Comparison of ENCODE assay signal across 1 cellular context in genomic region chr1:119712342-119713038, GRCh38.
TF ChIP-seq lines count a peak whose summit lies in the region.

No MANE protein-coding gene starts in this region.

TF ChIP-seq in HepG2, 621 proteins besides CTCF, POLR2A, EP300 and RAD21 (continues in another document):
- TF ChIP-seq KLF15 (CRISPR knock-in tag; IDR thresholded peaks at IDR 0.05; ENCODE audit: borderline replicate concordance) (no peak), MAFF (IDR thresholded peaks at IDR 0.05; ENCODE audit: low read depth, low read length) (no peak), ZNF335 (CRISPR knock-in tag; IDR thresholded peaks at IDR 0.05) (no peak), HNRNPLL (IDR thresholded peaks at IDR 0.05; ENCODE audit: low read depth, low read length, poor library complexity, severe bottlenecking) (peak; percentile 11), KDM5A (IDR thresholded peaks at IDR 0.05; ENCODE audit: borderline replicate concordance, low read length) (no peak), MLX (CRISPR knock-in tag; IDR thresholded peaks at IDR 0.05) (no peak), MTERF4 (CRISPR knock-in tag; IDR thresholded peaks at IDR 0.05) (no peak), KIAA2018 (CRISPR knock-in tag; IDR thresholded peaks at IDR 0.05; ENCODE audit: borderline replicate concordance) (no peak), XRCC5 (optimal IDR thresholded peaks at IDR 0.05; ENCODE audit: low read length) (peak; percentile 7), NFKB2 (CRISPR knock-in tag; IDR thresholded peaks at IDR 0.05; ENCODE audit: borderline replicate concordance) (peak; percentile 69; the same call in 1 of the 2 replicates), THAP7 (CRISPR knock-in tag; IDR thresholded peaks at IDR 0.05) (no peak), ELF3 (CRISPR knock-in tag; IDR thresholded peaks at IDR 0.05) (0 out of 2 replicates have a peak, but pooled peaks have one; percentile 16), ARID3A (IDR thresholded peaks at IDR 0.05; ENCODE audit: low read depth, low read length) (no peak), GZF1 (CRISPR knock-in tag; IDR thresholded peaks at IDR 0.05) (no peak), ZFP36L2 (CRISPR knock-in tag; IDR thresholded peaks at IDR 0.05) (no peak), ZNF704 (CRISPR knock-in tag; IDR thresholded peaks at IDR 0.05; ENCODE audit: borderline replicate concordance) (no peak), ZNF30 (CRISPR knock-in tag; IDR thresholded peaks at IDR 0.05) (no peak), TFDP2 (CRISPR knock-in tag; IDR thresholded peaks at IDR 0.05) (no peak), ZFAT (CRISPR knock-in tag; conservative IDR thresholded peaks at IDR 0.05) (no peak), ZNF318 (CRISPR knock-in tag; IDR thresholded peaks at IDR 0.05) (no peak), AGO2 (optimal IDR thresholded peaks at IDR 0.05; ENCODE audit: low read depth, low read length) (peak; percentile 74)
